In the genomic region with DNA sequence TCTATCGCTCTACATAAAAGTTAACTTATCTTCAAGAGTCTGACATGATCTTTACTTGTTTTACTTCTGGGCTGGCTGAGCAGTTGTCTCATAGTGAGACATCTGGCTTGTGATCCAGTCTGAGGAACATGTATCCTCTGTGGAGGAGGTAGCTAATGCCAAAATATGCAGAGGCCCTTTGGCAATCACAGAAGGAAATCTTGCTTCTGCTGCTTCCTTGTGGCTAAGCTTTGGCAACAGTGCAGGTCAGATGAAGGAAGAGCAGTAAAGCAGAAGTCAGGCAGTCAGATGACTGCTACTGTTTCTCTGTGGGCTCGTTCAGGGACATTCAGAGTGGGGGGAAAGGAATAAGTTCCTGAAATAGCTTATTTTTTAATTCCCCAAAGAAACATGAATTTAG, we compare ENCODE assay signal across 11 cellular contexts. TPM values are rescaled to one million over a fixed set of nuclear protein-coding genes. Genes with fewer than 3 reads are reported as not detected.
DNase-seq lines count a peak whose midpoint lies in the region; ATAC-seq and TF ChIP-seq lines count a peak whose summit lies in the region.
"Had no signal": no experiment of that assay in that cellular context is flagged by ENCODE, and none has a peak within 500 bp of the region (broad histone marks: within the 10 kb centered on the region; RNA-seq: fewer than 3 reads in every experiment).

No MANE protein-coding gene starts in this region.

- no peaks in the 10 kb centered on the region for H3K27me3 ChIP-seq in breast epithelium
- peaks cover 0 to 5% (median 2%) of the 10 kb centered on the region in 4 donors for H3K27me3 ChIP-seq in esophagus muscularis mucosa
- H3K27me3 ChIP-seq: ascending aorta had no signal

- intact Hi-C loops in breast epithelium (cut with DNase I; ENCODE audit: low total_unique reads) (no loop called here), esophagus muscularis mucosa (cut with DNase I) (no loop called here)

- 53% methylated on average over 2 of the region's 2 CpGs for WGBS in esophagus muscularis mucosa

- no peaks in the 10 kb centered on the region for H3K9me3 ChIP-seq in breast epithelium
- no peaks in the 10 kb centered on the region for H3K9me3 ChIP-seq in esophagus muscularis mucosa
- H3K9me3 ChIP-seq: ascending aorta had no signal

- H3K36me3 ChIP-seq in breast epithelium, result no peaks in the 10 kb centered on the region
- H3K36me3 ChIP-seq in esophagus muscularis mucosa, result no peaks in the 10 kb centered on the region
- H3K36me3 ChIP-seq: ascending aorta had no signal

- TF ChIP-seq CTCF in breast epithelium (IDR thresholded peaks at IDR 0.05), result no peak
- TF ChIP-seq CTCF in esophagus muscularis mucosa (IDR thresholded peaks at IDR 0.05), result no peak

- H3K4me3 ChIP-seq in breast epithelium (no peak overlapping the region), esophagus muscularis mucosa (no peak overlapping the region)
- H3K4me3 ChIP-seq: ascending aorta had no signal

- H3K27ac ChIP-seq in breast epithelium, result peak overlapping the region; percentile 57 to 72
- H3K27ac ChIP-seq in esophagus muscularis mucosa (replicated peaks in 1 of 4), result peak overlapping the region in 2 of 4 donors; percentile 10 to 28
- H3K27ac ChIP-seq: ascending aorta had no signal

- TF ChIP-seq POLR2A in breast epithelium (IDR thresholded peaks at IDR 0.05) (no peak), esophagus muscularis mucosa (IDR thresholded peaks at IDR 0.05; ENCODE audit: low read depth) (no peak)

- ATAC-seq in GM21360 (IDR thresholded peaks at IDR 0.05; ENCODE audit: unreplicated experiment), result no peak

- TF ChIP-seq EP300 in esophagus muscularis mucosa (IDR thresholded peaks at IDR 0.05), result no peak

- DNase-seq in AG08396 (ENCODE audit: low spot score), result peak; percentile 68
- DNase-seq in LHCN-M2 (ENCODE audit: low read depth), result peak; percentile 57
- peak in 1 of 2 donors; percentile 77 for DNase-seq in breast epithelium (ENCODE audit: low spot score in 2 of 2)
- DNase-seq in mucosa of gallbladder (ENCODE audit: low spot score), result peak; percentile 30
- DNase-seq in activated effector memory CD4-positive, alpha-beta T cell treated with anti-CD3 and anti-CD28 coated beads, Interleukin-2, amount 50 U/mL, for 16 hours, result no peak
- DNase-seq in NCI-H2029 treated with DMSO at 0.1 percent for 48 hours (lab: John Stamatoyannopoulos, UW), result no peak
- DNase-seq in esophagus muscularis mucosa (ENCODE audit: extremely low spot score), result no peak
- DNase-seq: NCI-H1092 treated with DMSO at 0.1 percent for 48 hours had no signal

- H3K4me1 ChIP-seq in breast epithelium (peaks cover 0 to 4% of the 10 kb centered on the region in 2 donors), esophagus muscularis mucosa (no peaks in the 10 kb centered on the region)
- H3K4me1 ChIP-seq: ascending aorta had no signal

RNA-seq across cellular contexts. Expression of a gene that starts 22.3 kb away (rescaled TPM):
- 25.1 and 33.5 TPM in 2 replicates for total RNA-seq in LHCN-M2 (2014; rRNA removed)
- 34.5 TPM for polyA plus RNA-seq in LHCN-M2 (2012)
- 10 to 100 TPM; 11.0 to 33.3 (median 13.1) TPM for total RNA-seq in breast epithelium
- 31.9 TPM for total RNA-seq in mucosa of gallbladder
- 10 to 100 TPM; 11.9 to 26.5 (median 19.3) TPM for total RNA-seq in esophagus muscularis mucosa

RNA-seq across cellular contexts. Expression of a gene that starts 23.1 kb away (rescaled TPM):
- total RNA-seq in LHCN-M2 (2014; rRNA removed), result 9.9 and 11.7 TPM in 2 replicates
- polyA plus RNA-seq in LHCN-M2 (2012), result 9.5 TPM
- 1 to 10 TPM; 3.7 to 7.8 (median 6.6) TPM for total RNA-seq in breast epithelium
- 15.9 TPM for total RNA-seq in mucosa of gallbladder
- total RNA-seq in esophagus muscularis mucosa, result 1 to 10 TPM; 7.1 to 8.6 (median 7.7) TPM

RNA-seq across cellular contexts. Expression of a gene that starts 47.1 kb away (rescaled TPM):
- total RNA-seq in LHCN-M2 (2014; rRNA removed) (40.9 and 43.2 TPM in 2 replicates), breast epithelium (10 to 100 TPM; 32.1 to 34.5 (median 32.5) TPM), mucosa of gallbladder (31.0 TPM), esophagus muscularis mucosa (10 to 100 TPM; 29.7 to 37.9 (median 31.9) TPM)
- 41.4 TPM for polyA plus RNA-seq in LHCN-M2 (2012)

RNA-seq across cellular contexts. Expression of a gene that starts 47.3 kb away (rescaled TPM):
- total RNA-seq in LHCN-M2 (2014; rRNA removed), result 140 TPM in 2 replicates
- 84.0 TPM for polyA plus RNA-seq in LHCN-M2 (2012)
- total RNA-seq in breast epithelium, result 100 to 1,000 TPM; 108 to 130 (median 128) TPM
- 146 TPM for total RNA-seq in mucosa of gallbladder
- total RNA-seq in esophagus muscularis mucosa, result 10 to 100 TPM; 83.6 to 95.1 (median 89.6) TPM

RNA-seq across cellular contexts. Expression of a gene that starts 50.8 kb away (rescaled TPM):
- not detected in 2 replicates for total RNA-seq in LHCN-M2 (2014; rRNA removed)
- not detected for polyA plus RNA-seq in LHCN-M2 (2012)
- total RNA-seq in breast epithelium, result under 1 TPM in 1 of 3 donors, not detected in 2; 0.66 TPM
- total RNA-seq in mucosa of gallbladder, result 0.43 TPM
- total RNA-seq in esophagus muscularis mucosa, result not detected
- total RNA-seq: ascending aorta, kidney epithelial cell had no signal

Comparison
In these comparisons a context has a peak if more than half of its experiments do, and no peak if none do; other contexts are left out.
1. DNase-seq: peak in AG08396 (single experiment), LHCN-M2 (single experiment) and mucosa of gallbladder (single experiment); none in activated effector memory CD4-positive, alpha-beta T cell treated with anti-CD3 and anti-CD28 coated beads, Interleukin-2, amount 50 U/mL, for 16 hours (single experiment), NCI-H2029 treated with DMSO at 0.1 percent for 48 hours (single experiment) and esophagus muscularis mucosa (single experiment).